15 cellular contexts compared by ENCODE assay signal in genomic region chr13:68369739-68370138, GRCh38.
DNase-seq lines count a peak whose midpoint lies in the region; ATAC-seq, FAIRE-seq and TF ChIP-seq lines count a peak whose summit lies in the region.
"Had no signal": no experiment of that assay in that cellular context is flagged by ENCODE, and none has a peak within 500 bp of the region (broad histone marks: within the 10 kb centered on the region; RNA-seq: fewer than 3 reads in every experiment).

No MANE protein-coding gene starts in this region.

- no peak overlapping the region for H3K4me3 Mint-ChIP-seq in astrocyte (ENCODE audit: unreplicated experiment)
- no peak overlapping the region for H3K4me3 Mint-ChIP-seq in natural killer cell treated with Interleukin-12 subunit alpha and Interleukin-12 subunit beta and Interleukin-15 and Interleukin-18, amount 100 ng/mL, for 72 hours
- H3K4me3 Mint-ChIP-seq: activated CD8-positive, alpha-beta T cell treated with anti-CD3 and anti-CD28 coated beads, Interleukin-2, amount 10 ng/mL, durations not matched to agents 7 days and 5 days; immature natural killer cell had no signal

- peak; percentile 86 for DNase-seq in NCI-H2107 treated with DMSO at 0.1 percent for 48 hours (lab: John Stamatoyannopoulos, UW; ENCODE audit: unreplicated experiment)
- DNase-seq in NCI-H2107 (lab: John Stamatoyannopoulos, UW) = no peak
- DNase-seq in NCI-H2227 (lab: John Stamatoyannopoulos, UW; ENCODE audit: unreplicated experiment) = peak; percentile 9
- peak; percentile 46 for DNase-seq in astrocyte (ENCODE audit: low read depth)
- peak; percentile 27 for DNase-seq in non-pigmented ciliary epithelial cell (ENCODE audit: low read depth)
- DNase-seq in natural killer cell treated with Interleukin-12 subunit alpha and Interleukin-12 subunit beta and Interleukin-15 and Interleukin-18, amount 100 ng/mL, for 72 hours (ENCODE audit: low spot score) = no peak
- DNase-seq in SK-N-DZ (ENCODE audit: low spot score) = no peak
- DNase-seq in activated T-cell treated with anti-CD3 and anti-CD28 coated beads, Interleukin-2, amount 50 U/mL, for 48 hours = no peak
- DNase-seq: activated CD8-positive, alpha-beta T cell treated with anti-CD3 and anti-CD28 coated beads, Interleukin-2, amount 10 ng/mL, durations not matched to agents 7 days and 5 days; activated effector memory CD4-positive, alpha-beta T cell treated with anti-CD3 and anti-CD28 coated beads, Interleukin-2, amount 50 U/mL, for 16 hours; foreskin fibroblast; immature natural killer cell; KBM-7; NCI-H2081 treated with DMSO at 0.1 percent for 48 hours had no signal

- no peak overlapping the region for H3K4me2 ChIP-seq in astrocyte (ENCODE audit: low read length)

- H2AFZ ChIP-seq in astrocyte (ENCODE audit: low read depth, low read length) = no peak overlapping the region

- no peaks in the 10 kb centered on the region for H3K9me3 Mint-ChIP-seq in astrocyte (ENCODE audit: unreplicated experiment)
- H3K9me3 Mint-ChIP-seq in natural killer cell treated with Interleukin-12 subunit alpha and Interleukin-12 subunit beta and Interleukin-15 and Interleukin-18, amount 100 ng/mL, for 72 hours = peaks cover 15% of the 10 kb centered on the region

- no peak overlapping the region for H3K4me3 ChIP-seq in astrocyte (ENCODE audit: insufficient read depth, low read depth, low read length)
- H3K4me3 ChIP-seq: cardiac muscle cell had no signal

- FAIRE-seq in astrocyte (lab: Jason Lieb, UNC) = peak; percentile 5

- no peaks in the 10 kb centered on the region for H3K36me3 ChIP-seq in astrocyte (ENCODE audit: insufficient read depth, low read length)
- H3K36me3 ChIP-seq: cardiac muscle cell had no signal

- TF ChIP-seq CTCF in astrocyte (IDR thresholded peaks at IDR 0.05; ENCODE audit: insufficient read depth, low read depth, low read length) = no peak

- no peak overlapping the region for H3K27ac ChIP-seq in astrocyte (ENCODE audit: low read depth, low read length)
- H3K27ac ChIP-seq: cardiac muscle cell had no signal

- H3K4me1 ChIP-seq in astrocyte (ENCODE audit: insufficient read depth, low read length) = no peaks in the 10 kb centered on the region

- no peaks in the 10 kb centered on the region for H3K27me3 Mint-ChIP-seq in astrocyte (ENCODE audit: low read depth, unreplicated experiment)
- H3K27me3 Mint-ChIP-seq in natural killer cell treated with Interleukin-12 subunit alpha and Interleukin-12 subunit beta and Interleukin-15 and Interleukin-18, amount 100 ng/mL, for 72 hours = no peaks in the 10 kb centered on the region

- H3K27me3 ChIP-seq in astrocyte (ENCODE audit: insufficient read depth, low read length) = no peaks in the 10 kb centered on the region
- H3K27me3 ChIP-seq: cardiac muscle cell had no signal

- H4K20me1 ChIP-seq in astrocyte (ENCODE audit: insufficient read depth, low read length) = no peaks in the 10 kb centered on the region

- no peaks in the 10 kb centered on the region for H3K36me3 Mint-ChIP-seq in astrocyte (ENCODE audit: low read depth, unreplicated experiment)
- H3K36me3 Mint-ChIP-seq in natural killer cell treated with Interleukin-12 subunit alpha and Interleukin-12 subunit beta and Interleukin-15 and Interleukin-18, amount 100 ng/mL, for 72 hours = peaks cover 7% of the 10 kb centered on the region

- no peak for ATAC-seq in natural killer cell treated with Interleukin-12 subunit alpha and Interleukin-12 subunit beta and Interleukin-15 and Interleukin-18, amount 100 ng/mL, for 72 hours
- ATAC-seq: activated CD8-positive, alpha-beta T cell treated with anti-CD3 and anti-CD28 coated beads, Interleukin-2, amount 10 ng/mL, durations not matched to agents 7 days and 5 days had no signal

- H3K9ac ChIP-seq in astrocyte (ENCODE audit: low read length) = no peak overlapping the region

- H3K9me3 ChIP-seq in astrocyte (ENCODE audit: insufficient read depth, low read depth, low read length) = no peaks in the 10 kb centered on the region

- H3K79me2 ChIP-seq in astrocyte (ENCODE audit: insufficient read depth, low read length) = no peaks in the 10 kb centered on the region

- no peak overlapping the region for H3K27ac Mint-ChIP-seq in astrocyte (ENCODE audit: unreplicated experiment)
- no peak overlapping the region for H3K27ac Mint-ChIP-seq in natural killer cell treated with Interleukin-12 subunit alpha and Interleukin-12 subunit beta and Interleukin-15 and Interleukin-18, amount 100 ng/mL, for 72 hours
- H3K27ac Mint-ChIP-seq: activated CD8-positive, alpha-beta T cell treated with anti-CD3 and anti-CD28 coated beads, Interleukin-2, amount 10 ng/mL, durations not matched to agents 7 days and 5 days; immature natural killer cell had no signal

- H3K4me1 Mint-ChIP-seq in astrocyte (ENCODE audit: low read depth, unreplicated experiment) = peaks cover 6% of the 10 kb centered on the region
- H3K4me1 Mint-ChIP-seq in natural killer cell treated with Interleukin-12 subunit alpha and Interleukin-12 subunit beta and Interleukin-15 and Interleukin-18, amount 100 ng/mL, for 72 hours (ENCODE audit: low read depth in 2 of 2) = no peaks in the 10 kb centered on the region
- H3K4me1 Mint-ChIP-seq: immature natural killer cell had no signal

Comparison
In these comparisons a context has a peak if more than half of its experiments do, and no peak if none do; other contexts are left out.
1. DNase-seq: peak in NCI-H2107 treated with DMSO at 0.1 percent for 48 hours (single experiment), NCI-H2227 (single experiment), astrocyte (single experiment) and non-pigmented ciliary epithelial cell (single experiment); none in NCI-H2107 (single experiment), natural killer cell treated with Interleukin-12 subunit alpha and Interleukin-12 subunit beta and Interleukin-15 and Interleukin-18, amount 100 ng/mL, for 72 hours (single experiment), SK-N-DZ (single experiment) and activated T-cell treated with anti-CD3 and anti-CD28 coated beads, Interleukin-2, amount 50 U/mL, for 48 hours (0 of 2).